1 cellular context compared by ENCODE assay signal in the genomic region with DNA sequence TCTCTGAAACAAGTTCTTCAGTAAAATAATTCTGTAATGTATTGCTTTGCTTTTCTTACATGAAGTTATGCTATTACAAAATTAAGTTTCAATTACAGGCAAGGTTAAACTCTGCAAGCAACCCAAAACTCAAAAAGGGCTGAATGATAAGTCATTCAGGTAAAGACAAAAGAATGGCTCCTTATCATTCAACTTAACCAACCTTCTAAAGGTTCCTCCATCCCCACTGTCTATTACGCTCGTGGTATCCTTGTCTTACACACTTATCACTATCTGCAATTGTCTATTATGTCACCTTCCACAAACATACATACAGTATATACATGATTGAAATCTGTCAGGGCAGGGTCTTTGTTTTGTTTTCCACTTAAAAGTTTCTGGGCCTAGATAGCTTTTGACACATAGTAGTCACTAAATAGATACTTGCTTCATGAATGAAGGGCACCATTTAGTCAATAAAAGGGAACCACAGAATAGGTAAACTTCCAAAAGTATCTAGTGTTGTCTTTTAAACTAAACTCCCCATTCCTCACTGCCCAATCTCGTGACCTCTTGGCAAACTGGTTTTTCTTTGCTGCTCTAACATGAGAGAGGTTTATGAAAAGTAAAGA.
TF ChIP-seq lines count a peak whose summit lies in the region.

No MANE protein-coding gene starts in this region.

TF ChIP-seq in GM12891, 5 proteins besides CTCF, POLR2A, EP300 and RAD21:
- TF ChIP-seq TAF1 (IDR thresholded peaks at IDR 0.05; ENCODE audit: low read depth, low read length): no peak
- no peak for TF ChIP-seq SPI1 (IDR thresholded peaks at IDR 0.05; ENCODE audit: low read depth, low read length)
- no peak for TF ChIP-seq PAX5 (IDR thresholded peaks at IDR 0.05; ENCODE audit: insufficient read depth, low read length, severe bottlenecking)
- TF ChIP-seq POU2F2 (IDR thresholded peaks at IDR 0.05; ENCODE audit: low read depth, low read length): no peak
- no peak for TF ChIP-seq POLR2AphosphoS5 (IDR thresholded peaks at IDR 0.05; ENCODE audit: low read depth, low read length)
